ENCODE assay signal across 26 cellular contexts in genomic region chr7:43843276-43843675, GRCh38.
"Had no signal": no experiment of that assay in that cellular context is flagged by ENCODE, and none has a peak within 500 bp of the region (broad histone marks: within the 10 kb centered on the region; RNA-seq: fewer than 3 reads in every experiment).

No MANE protein-coding gene starts in this region.

- H3K4me1 ChIP-seq: thyroid gland, upper lobe of right lung, uterus, vagina had no signal

- ATAC-seq: stimulated activated effector memory CD8-positive, alpha-beta T cell treated with anti-CD3 and anti-CD28 coated beads, Interleukin-12 subunit alpha, Interleukin-12 subunit beta, amount 100 ng/mL, for 72 hours; stimulated activated memory B cell treated with anti-CD40 and anti-IgM and Interleukin-4, amounts not matched to agents 10 μg/mL and 1 μg/mL and 100 μg/mL, for 72 hours; stimulated activated naive B cell treated with anti-CD40 and anti-IgM and Interleukin-4, amounts not matched to agents 10 μg/mL and 1 μg/mL and 100 μg/mL, for 72 hours; stimulated activated naive CD8-positive, alpha-beta T cell treated with anti-CD3 and anti-CD28 coated beads, Interleukin-15, amount 100 ng/mL, for 72 hours; stimulated activated naive CD8-positive, alpha-beta T cell treated with anti-CD3 and anti-CD28 coated beads, Interleukin-15, Interleukin-2, amounts not matched to agents 100 U/mL and 50 U/mL, for 24 hours; upper lobe of right lung had no signal

- H3K9me3 ChIP-seq: stomach, suprapubic skin, testis, thoracic aorta, thyroid gland, tibial artery, tibial nerve, transverse colon, upper lobe of left lung, upper lobe of right lung, uterus, vagina had no signal

- DNase-seq: stimulated activated CD4-positive, alpha-beta T cell treated with anti-CD3 and anti-CD28 coated beads, Interleukin-2, amount 100 ng/mL, for 48 hours; stimulated activated CD4-positive, alpha-beta T cell treated with anti-CD3 and anti-CD28 coated beads, Interleukin-4, amount 100 ng/mL, for 1 hour; stimulated activated CD4-positive, alpha-beta T cell treated with anti-CD3 and anti-CD28 coated beads, Interleukin-4, amount 100 ng/mL, for 24 hours; stimulated activated CD4-positive, alpha-beta T cell treated with anti-CD3 and anti-CD28 coated beads, Interleukin-4, amount 100 ng/mL, for 4 hours; stimulated activated CD8-positive, alpha-beta memory T cell treated with anti-CD3 and anti-CD28 coated beads, Interleukin-4, amount 100 ng/mL, for 48 hours; stimulated activated naive B cell treated with anti-CD40 and anti-IgM and Interleukin-4, amounts not matched to agents 10 μg/mL and 1 μg/mL and 100 μg/mL, for 72 hours; stimulated activated naive CD4-positive, alpha-beta T cell; stimulated activated naive CD4-positive, alpha-beta T cell treated with Interleukin-2 at 50 U/mL for 16 hours; stimulated activated naive CD8-positive, alpha-beta T cell treated with anti-CD3 and anti-CD28 coated beads, Interleukin-15, amount 100 ng/mL, for 72 hours; stimulated activated naive CD8-positive, alpha-beta T cell treated with anti-CD3 and anti-CD28 coated beads, Interleukin-15, Interleukin-2, amounts not matched to agents 100 U/mL and 50 U/mL, for 24 hours; stomach; substantia nigra; testis; thyroid gland; tibial artery; transverse colon; trophoblast cell; upper lobe of left lung; upper lobe of right lung; uterus had no signal

- H3K36me3 ChIP-seq: stomach, suprapubic skin, thoracic aorta, thyroid gland, tibial artery, tibial nerve, transverse colon, upper lobe of left lung, upper lobe of right lung, uterus, vagina had no signal

- H3K4me3 ChIP-seq: stomach, suprapubic skin, testis, thoracic aorta, thyroid gland, tibial artery, tibial nerve, transverse colon, upper lobe of left lung, upper lobe of right lung, uterus, vagina had no signal

- H3K27ac ChIP-seq: stomach, suprapubic skin, testis, thoracic aorta, thyroid gland, tibial artery, tibial nerve, transverse colon, upper lobe of left lung, upper lobe of right lung, uterus, vagina had no signal

- H3K27me3 ChIP-seq: suprapubic skin, testis, thyroid gland, tibial artery, tibial nerve, upper lobe of left lung, upper lobe of right lung, uterus, vagina had no signal
